Comparison of ENCODE assay signal across 1 cellular context in the genomic region with DNA sequence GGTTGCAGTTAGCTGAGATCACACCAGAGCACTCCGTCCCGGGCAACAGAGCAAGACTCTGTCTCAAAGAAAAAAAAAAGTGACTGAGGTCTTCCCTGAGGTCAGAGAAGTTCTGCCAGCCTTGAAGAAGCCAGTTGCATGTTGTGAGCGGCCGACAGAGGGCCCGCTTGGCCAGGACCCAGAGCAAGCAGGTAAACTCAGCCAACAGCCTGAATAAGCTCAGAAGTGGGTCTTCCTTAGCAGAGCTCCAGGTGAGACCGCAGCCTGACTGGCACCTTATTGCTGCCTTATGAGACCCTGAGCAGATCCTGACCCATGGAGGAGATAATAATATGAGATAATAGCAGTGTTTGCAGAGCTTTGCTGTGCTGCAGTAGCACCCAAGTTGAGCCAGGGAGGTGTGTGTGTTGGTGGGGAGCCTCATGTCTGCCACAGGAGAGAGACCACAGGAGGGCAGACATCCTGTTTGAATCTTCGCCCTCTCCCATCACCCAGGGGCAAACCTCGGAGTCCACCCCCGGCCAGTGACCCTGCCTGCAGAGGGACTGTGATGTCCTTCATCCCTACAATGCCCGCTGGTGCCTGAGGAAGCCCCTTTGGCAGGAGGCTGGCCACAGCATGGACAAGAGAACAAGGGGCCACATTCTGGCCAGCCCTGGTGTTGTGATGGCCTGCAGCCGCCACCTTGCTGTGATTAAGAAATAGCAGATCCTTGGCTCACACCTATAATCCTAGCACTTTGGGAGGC.
TF ChIP-seq lines count a peak whose summit lies in the region.

No MANE protein-coding gene starts in this region.

TF ChIP-seq in K562, 482 proteins besides CTCF, POLR2A, EP300 and RAD21:
- TF ChIP-seq CCNT2 (IDR thresholded peaks at IDR 0.05; ENCODE audit: borderline replicate concordance, extremely low read depth, insufficient read length, low read depth, low read length), result no peak
- no peak for TF ChIP-seq ZNF316 (IDR thresholded peaks at IDR 0.05)
- TF ChIP-seq ZNF699 (CRISPR knock-in tag; IDR thresholded peaks at IDR 0.05; ENCODE audit: insufficient replicate concordance), result no peak
- TF ChIP-seq, protein P1, sequence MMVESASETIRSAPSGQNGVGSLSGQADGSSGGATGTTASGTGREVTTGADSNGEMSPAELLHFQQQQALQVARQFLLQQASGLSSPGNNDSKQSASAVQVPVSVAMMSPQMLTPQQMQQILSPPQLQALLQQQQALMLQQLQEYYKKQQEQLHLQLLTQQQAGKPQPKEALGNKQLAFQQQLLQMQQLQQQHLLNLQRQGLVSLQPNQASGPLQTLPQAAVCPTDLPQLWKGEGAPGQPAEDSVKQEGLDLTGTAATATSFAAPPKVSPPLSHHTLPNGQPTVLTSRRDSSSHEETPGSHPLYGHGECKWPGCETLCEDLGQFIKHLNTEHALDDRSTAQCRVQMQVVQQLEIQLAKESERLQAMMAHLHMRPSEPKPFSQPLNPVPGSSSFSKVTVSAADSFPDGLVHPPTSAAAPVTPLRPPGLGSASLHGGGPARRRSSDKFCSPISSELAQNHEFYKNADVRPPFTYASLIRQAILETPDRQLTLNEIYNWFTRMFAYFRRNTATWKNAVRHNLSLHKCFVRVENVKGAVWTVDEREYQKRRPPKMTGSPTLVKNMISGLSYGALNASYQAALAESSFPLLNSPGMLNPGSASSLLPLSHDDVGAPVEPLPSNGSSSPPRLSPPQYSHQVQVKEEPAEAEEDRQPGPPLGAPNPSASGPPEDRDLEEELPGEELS (CRISPR knock-in tag; IDR thresholded peaks at IDR 0.05; ENCODE audit: borderline replicate concordance), result no peak
- no peak for TF ChIP-seq BHLHE40 (IDR thresholded peaks at IDR 0.05; ENCODE audit: low read length)
- no peak for TF ChIP-seq ZBTB8A (IDR thresholded peaks at IDR 0.05; ENCODE audit: partially characterized antibody)
- TF ChIP-seq, protein P2, sequence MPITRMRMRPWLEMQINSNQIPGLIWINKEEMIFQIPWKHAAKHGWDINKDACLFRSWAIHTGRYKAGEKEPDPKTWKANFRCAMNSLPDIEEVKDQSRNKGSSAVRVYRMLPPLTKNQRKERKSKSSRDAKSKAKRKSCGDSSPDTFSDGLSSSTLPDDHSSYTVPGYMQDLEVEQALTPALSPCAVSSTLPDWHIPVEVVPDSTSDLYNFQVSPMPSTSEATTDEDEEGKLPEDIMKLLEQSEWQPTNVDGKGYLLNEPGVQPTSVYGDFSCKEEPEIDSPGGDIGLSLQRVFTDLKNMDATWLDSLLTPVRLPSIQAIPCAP (CRISPR knock-in tag; IDR thresholded peaks at IDR 0.05; ENCODE audit: borderline replicate concordance), result no peak
- no peak for TF ChIP-seq POLR2B (IDR thresholded peaks at IDR 0.05; ENCODE audit: low read depth, partially characterized antibody)
- no peak for TF ChIP-seq MITF (IDR thresholded peaks at IDR 0.05)
- no peak for TF ChIP-seq ZNF639 (CRISPR knock-in tag; conservative IDR thresholded peaks at IDR 0.05 in 1 of 2, IDR thresholded peaks at IDR 0.05 in 1 of 2)
- no peak for TF ChIP-seq ARHGAP35 (IDR thresholded peaks at IDR 0.05; ENCODE audit: partially characterized antibody)
- no peak for TF ChIP-seq GTF2F1 (IDR thresholded peaks at IDR 0.05; ENCODE audit: low read depth, low read length)
- TF ChIP-seq, protein P3, sequence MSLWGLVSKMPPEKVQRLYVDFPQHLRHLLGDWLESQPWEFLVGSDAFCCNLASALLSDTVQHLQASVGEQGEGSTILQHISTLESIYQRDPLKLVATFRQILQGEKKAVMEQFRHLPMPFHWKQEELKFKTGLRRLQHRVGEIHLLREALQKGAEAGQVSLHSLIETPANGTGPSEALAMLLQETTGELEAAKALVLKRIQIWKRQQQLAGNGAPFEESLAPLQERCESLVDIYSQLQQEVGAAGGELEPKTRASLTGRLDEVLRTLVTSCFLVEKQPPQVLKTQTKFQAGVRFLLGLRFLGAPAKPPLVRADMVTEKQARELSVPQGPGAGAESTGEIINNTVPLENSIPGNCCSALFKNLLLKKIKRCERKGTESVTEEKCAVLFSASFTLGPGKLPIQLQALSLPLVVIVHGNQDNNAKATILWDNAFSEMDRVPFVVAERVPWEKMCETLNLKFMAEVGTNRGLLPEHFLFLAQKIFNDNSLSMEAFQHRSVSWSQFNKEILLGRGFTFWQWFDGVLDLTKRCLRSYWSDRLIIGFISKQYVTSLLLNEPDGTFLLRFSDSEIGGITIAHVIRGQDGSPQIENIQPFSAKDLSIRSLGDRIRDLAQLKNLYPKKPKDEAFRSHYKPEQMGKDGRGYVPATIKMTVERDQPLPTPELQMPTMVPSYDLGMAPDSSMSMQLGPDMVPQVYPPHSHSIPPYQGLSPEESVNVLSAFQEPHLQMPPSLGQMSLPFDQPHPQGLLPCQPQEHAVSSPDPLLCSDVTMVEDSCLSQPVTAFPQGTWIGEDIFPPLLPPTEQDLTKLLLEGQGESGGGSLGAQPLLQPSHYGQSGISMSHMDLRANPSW (CRISPR knock-in tag; IDR thresholded peaks at IDR 0.05), result no peak
- TF ChIP-seq IFI16 (CRISPR knock-in tag; IDR thresholded peaks at IDR 0.05), result no peak
- TF ChIP-seq ZNF398 (CRISPR knock-in tag; IDR thresholded peaks at IDR 0.05), result no peak
- no peak for TF ChIP-seq ZNF77 (CRISPR knock-in tag; IDR thresholded peaks at IDR 0.05)
- TF ChIP-seq ZKSCAN3 (CRISPR knock-in tag; IDR thresholded peaks at IDR 0.05), result no peak
- no peak for TF ChIP-seq SRSF1 (IDR thresholded peaks at IDR 0.05; ENCODE audit: low read depth, low read length)
